ENCODE assay signal across 8 cellular contexts in the genomic region with DNA sequence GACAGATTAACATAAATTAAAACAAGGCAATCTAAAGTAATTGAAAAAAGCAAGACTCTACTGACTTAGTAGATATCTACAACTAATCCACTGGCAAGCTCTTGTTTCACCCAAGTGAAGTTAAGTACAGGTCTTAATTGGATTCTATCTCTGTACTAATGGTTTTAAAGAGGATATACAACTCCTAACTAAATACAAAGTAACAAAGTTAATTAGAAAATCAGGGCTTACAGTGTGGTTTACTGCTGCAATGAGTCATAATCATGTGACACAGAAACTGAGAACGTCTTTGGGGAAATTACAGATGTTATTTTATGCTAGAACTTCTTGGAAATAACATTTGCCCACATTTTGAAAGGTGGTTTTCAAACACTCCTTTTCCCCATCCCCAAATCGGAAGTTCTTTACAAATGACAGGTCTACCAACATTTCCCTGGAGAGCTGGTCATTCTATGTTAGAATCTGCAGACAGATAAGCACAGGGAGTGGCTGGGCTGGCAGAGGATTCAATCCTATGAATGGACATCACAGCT.
DNase-seq lines count a peak whose midpoint lies in the region; ATAC-seq, FAIRE-seq and TF ChIP-seq lines count a peak whose summit lies in the region.

No MANE protein-coding gene starts in this region.

- DNase-seq in A172 (ENCODE audit: low spot score): peak; percentile 47
- DNase-seq in M059J (ENCODE audit: low read depth): peak; percentile 40
- DNase-seq in dermis blood vessel endothelial cell: peak; percentile 8
- DNase-seq in amniotic stem cell (lab: John Stamatoyannopoulos, UW): no peak
- no peak for DNase-seq in RCC 7860 (ENCODE audit: low spot score)
- DNase-seq in testis: no peak
- DNase-seq in activated gamma-delta T cell (lab: John Stamatoyannopoulos, UW): no peak

- H3K4me1 ChIP-seq in testis: no peaks in the 10 kb centered on the region

- no peak overlapping the region for H3K27ac ChIP-seq in testis

- no peak for TF ChIP-seq POLR2A in testis (IDR thresholded peaks at IDR 0.05)

- intact Hi-C loops in testis (cut with DNase I; ENCODE audit: low total_unique reads): no loop called here

- H3K9me3 ChIP-seq in testis: no peaks in the 10 kb centered on the region

- H3K4me3 ChIP-seq in testis: no peak overlapping the region

- ATAC-seq in GM19395 (IDR thresholded peaks at IDR 0.05; ENCODE audit: unreplicated experiment): peak; percentile 55

- FAIRE-seq in RCC 7860 (lab: Jason Lieb, UNC): no peak

- 65 to 75% methylated on average over 2 of the region's 2 CpGs for WGBS in testis, 2 donors

- no peaks in the 10 kb centered on the region for H3K36me3 ChIP-seq in testis (ENCODE audit: low read depth, missing control alignments)

- no peak for TF ChIP-seq CTCF in testis (IDR thresholded peaks at IDR 0.05)

- H3K27me3 ChIP-seq in testis: no peaks in the 10 kb centered on the region

Comparison
In these comparisons a context has a peak if more than half of its experiments do, and no peak if none do; other contexts are left out.
1. DNase-seq: peak in A172 (single experiment), M059J (single experiment) and dermis blood vessel endothelial cell (single experiment); none in amniotic stem cell (single experiment), RCC 7860 (single experiment), testis (single experiment) and activated gamma-delta T cell (single experiment).